In genomic region chr19:33271246-33272021, GRCh38 we compare ENCODE assay signal across 21 cellular contexts. TPM values are rescaled to one million over a fixed set of nuclear protein-coding genes. Genes with fewer than 3 reads are reported as not detected.
"Had no signal": no experiment of that assay in that cellular context is flagged by ENCODE, and none has a peak within 500 bp of the region (broad histone marks: within the 10 kb centered on the region; RNA-seq: fewer than 3 reads in every experiment).

No MANE protein-coding gene starts in this region.

- H3K4me3 Mint-ChIP-seq: naive thymus-derived CD8-positive, alpha-beta T cell; type B pancreatic cell had no signal

- H3K27ac Mint-ChIP-seq: type B pancreatic cell had no signal

- H3K9me3 Mint-ChIP-seq: naive thymus-derived CD8-positive, alpha-beta T cell; type B pancreatic cell had no signal

- H3K27me3 ChIP-seq: colonic mucosa, dorsolateral prefrontal cortex, sigmoid colon, suprapubic skin, thyroid gland had no signal

- ATAC-seq: left lobe of liver; mucosa of descending colon; naive thymus-derived CD8-positive, alpha-beta T cell had no signal

- FAIRE-seq: urothelium cell line had no signal

- H3K4me3 ChIP-seq: colonic mucosa, dorsolateral prefrontal cortex, mucosa of descending colon, sigmoid colon, skin epidermis, suprapubic skin, thyroid gland had no signal

- H3K27ac ChIP-seq: colonic mucosa, dorsolateral prefrontal cortex, sigmoid colon, suprapubic skin, thyroid gland had no signal

- H3K36me3 ChIP-seq: colonic mucosa, sigmoid colon, suprapubic skin, thyroid gland had no signal

- DNase-seq: colonic mucosa; dorsolateral prefrontal cortex; effector CD8-positive, alpha-beta T cell; foreskin melanocyte; hippocampal formation; mammary epithelial cell; naive thymus-derived CD8-positive, alpha-beta T cell; posterior cingulate gyrus; sigmoid colon; stimulated activated CD4-positive, alpha-beta T cell treated with anti-CD3 and anti-CD28 coated beads, Interleukin-2, amount 100 ng/mL, for 24 hours; stimulated activated naive CD4-positive, alpha-beta T cell treated with Interleukin-2 at 50 U/mL for 16 hours; thyroid gland had no signal

- H3K9me3 ChIP-seq: colonic mucosa, mucosa of descending colon, sigmoid colon, suprapubic skin, thyroid gland had no signal

- H3K27me3 Mint-ChIP-seq: naive thymus-derived CD8-positive, alpha-beta T cell; type B pancreatic cell had no signal

- H3K36me3 Mint-ChIP-seq: naive thymus-derived CD8-positive, alpha-beta T cell; type B pancreatic cell had no signal

RNA-seq across cellular contexts. Expression of gene SLC7A10, which starts 45.8 kb away (rescaled TPM):
- total RNA-seq: colonic mucosa; left lobe of liver; mammary epithelial cell; mucosa of descending colon; naive thymus-derived CD8-positive, alpha-beta T cell; osteocyte; pulmonary artery endothelial cell had no signal
- polyA plus RNA-seq: mammary epithelial cell; naive thymus-derived CD8-positive, alpha-beta T cell; neural cell had no signal
